Comparison of ENCODE assay signal across 8 cellular contexts in the genomic region with DNA sequence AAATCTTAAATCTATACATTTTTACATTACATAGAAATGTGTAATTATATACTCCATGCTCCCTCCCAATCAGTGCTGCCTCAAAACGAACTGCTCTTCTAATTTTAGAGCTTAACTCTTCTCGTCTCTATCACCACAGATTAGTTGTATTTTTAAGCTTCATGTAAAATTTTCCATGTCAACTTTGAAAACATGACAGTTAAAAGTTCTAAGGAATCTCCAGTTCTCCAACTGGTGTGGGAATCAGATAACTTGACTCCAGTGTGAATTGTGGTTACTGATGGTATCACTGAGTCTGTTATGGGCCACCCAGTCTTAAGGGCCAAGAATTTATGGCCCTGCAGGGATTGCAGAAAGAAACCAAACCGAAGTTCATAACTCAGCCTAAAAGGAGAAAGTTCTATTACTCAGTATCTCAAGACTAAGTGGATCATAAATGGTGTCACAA. TPM values are rescaled to one million over a fixed set of nuclear protein-coding genes. Genes with fewer than 3 reads are reported as not detected.
DNase-seq lines count a peak whose midpoint lies in the region; ATAC-seq and TF ChIP-seq lines count a peak whose summit lies in the region.

No MANE protein-coding gene starts in this region.

- peaks cover 25% of the 10 kb centered on the region for H3K4me1 Mint-ChIP-seq in Caco-2 (ENCODE audit: low read depth, unreplicated experiment)

- H3K36me3 ChIP-seq in Caco-2 (ENCODE audit: control insufficient read depth, insufficient read depth, low read length) (no peaks in the 10 kb centered on the region; the same call in 1 of the 2 replicates), OCI-LY3 (replicated peaks; ENCODE audit: low read depth, low read length) (no peaks in the 10 kb centered on the region), colonic mucosa (no peaks in the 10 kb centered on the region), neutrophil (no peaks in the 10 kb centered on the region)

- intact Hi-C loops in Caco-2 (cut with micrococcal nuclease; ENCODE audit: unreplicated experiment): no loop called here
- intact Hi-C loops in colonic mucosa (cut with DNase I): loop anchor here (2.0 kb wide), 1 partner anchor 32 kb away; a partner anchor contains a TSS

- peak overlapping the region; percentile 99 for H3K27ac Mint-ChIP-seq in Caco-2 (ENCODE audit: unreplicated experiment)

- no peak overlapping the region for H3K27ac ChIP-seq in OCI-LY3 (ENCODE audit: low read length)
- H3K27ac ChIP-seq in colonic mucosa: peak overlapping the region; percentile 97
- H3K27ac ChIP-seq in neutrophil: peak overlapping the region; percentile 93

- H3K79me2 ChIP-seq in OCI-LY3 (ENCODE audit: low read length): peaks cover 26% of the 10 kb centered on the region

- in situ Hi-C loops in GM13976 (cut with MboI; ENCODE audit: low sequenced_read_pairs, unreplicated experiment): loop anchor here (25.0 kb wide), 1 partner anchor 355 kb away; no protein-coding TSS in a partner anchor

- no peaks in the 10 kb centered on the region for H3K9me3 Mint-ChIP-seq in Caco-2 (ENCODE audit: unreplicated experiment)

- TF ChIP-seq CTCF in Caco-2 (IDR thresholded peaks at IDR 0.05; ENCODE audit: insufficient read depth in 1 of 2, low read depth in 1 of 2, low read length in 1 of 2, severe bottlenecking in 1 of 2, unreplicated experiment in 1 of 2) (no peak), OCI-LY3 (IDR thresholded peaks at IDR 0.05; ENCODE audit: low read depth, low read length) (no peak), colonic mucosa (IDR thresholded peaks at IDR 0.05) (no peak), neutrophil (IDR thresholded peaks at IDR 0.05) (no peak), GM13976 (IDR thresholded peaks at IDR 0.05; ENCODE audit: borderline replicate concordance, control extremely low read depth, extremely low read depth, insufficient read depth, missing control alignments) (no peak)

- CTCF ChIA-PET in Caco-2 (lab: Charles Lee): interaction anchor here (1.3 to 2.3 kb wide), 4 partner anchors 8 to 32 kb away, joined by 3 to 15 read pairs (median 6); a partner anchor contains a TSS

- H3K4me3 Mint-ChIP-seq in Caco-2 (ENCODE audit: unreplicated experiment): peak overlapping the region; percentile 88

- H3K9ac ChIP-seq in OCI-LY3 (ENCODE audit: low read length) (no peak overlapping the region), colonic mucosa (ENCODE audit: low read depth in 2 of 2, low read length in 2 of 2) (peak overlapping the region in 1 of 2 donors; percentile 97)

- H3K27me3 Mint-ChIP-seq in Caco-2 (ENCODE audit: insufficient read depth, unreplicated experiment): no peaks in the 10 kb centered on the region

- H3K36me3 Mint-ChIP-seq in Caco-2 (ENCODE audit: insufficient read depth, unreplicated experiment): peaks cover 69% of the 10 kb centered on the region

- no peak for ATAC-seq in GM21825 (IDR thresholded peaks at IDR 0.05; ENCODE audit: unreplicated experiment)
- ATAC-seq in HG02678 (IDR thresholded peaks at IDR 0.05; ENCODE audit: unreplicated experiment): no peak

- H3K4me3 ChIP-seq in Caco-2 (ENCODE audit: low read depth, low read length) (no peak overlapping the region), OCI-LY3 (ENCODE audit: low read length) (no peak overlapping the region), colonic mucosa (no peak overlapping the region), neutrophil (ENCODE audit: low read depth in 1 of 2, low read length in 1 of 2) (no peak overlapping the region)

- no TSS peak for BruUV-seq in Caco-2 (replicated peaks; lab: Mats Ljungman, UMichigan)

- POLR2A ChIA-PET in Caco-2 (lab: Charles Lee): interaction anchor here (1.7 kb wide), 1 partner anchor 32 kb away, joined by 9 read pairs; a partner anchor contains a TSS

- H3K4me2 ChIP-seq in OCI-LY3 (ENCODE audit: low read length): peak overlapping the region; percentile 87

- H3K4me1 ChIP-seq in Caco-2 (peaks cover 55% of the 10 kb centered on the region), OCI-LY3 (ENCODE audit: low read length) (peaks cover 52% of the 10 kb centered on the region), colonic mucosa (peaks cover 15% of the 10 kb centered on the region), neutrophil (ENCODE audit: control insufficient read depth in 1 of 2, insufficient read depth in 1 of 2, low read depth in 1 of 2, low read length in 1 of 2) (peaks cover 35 to 43% of the 10 kb centered on the region in 2 experiments)

- no peak overlapping the region for H2AFZ ChIP-seq in OCI-LY3 (ENCODE audit: low read depth, low read length)

- DNase-seq in Caco-2 (no peak), colonic mucosa (no peak), GM13976 (ENCODE audit: low spot score) (no peak), NCI-H1105 treated with DMSO at 0.1 percent for 48 hours (lab: John Stamatoyannopoulos, UW) (no peak)

- H3K9me3 ChIP-seq in Caco-2 (no peaks in the 10 kb centered on the region), OCI-LY3 (ENCODE audit: insufficient read depth, low read length) (no peaks in the 10 kb centered on the region), colonic mucosa (no peaks in the 10 kb centered on the region), neutrophil (no peaks in the 10 kb centered on the region)

- H4K20me1 ChIP-seq in OCI-LY3 (ENCODE audit: insufficient read depth, low read length): peaks cover 27% of the 10 kb centered on the region

- H3K27me3 ChIP-seq in Caco-2 (replicated peaks; ENCODE audit: control insufficient read depth, insufficient read depth, low read length): no peaks in the 10 kb centered on the region
- no peaks in the 10 kb centered on the region for H3K27me3 ChIP-seq in OCI-LY3 (ENCODE audit: low read depth, low read length)
- no peaks in the 10 kb centered on the region for H3K27me3 ChIP-seq in colonic mucosa
- H3K27me3 ChIP-seq in neutrophil: no peaks in the 10 kb centered on the region

RNA-seq across cellular contexts. Expression of a gene that starts 31.7 kb away (rescaled TPM):
- total RNA-seq in Caco-2 (2022) (61.4 and 63.1 TPM in 2 replicates), colonic mucosa (100 to 1,000 TPM in 1 of 2 donors, 10 to 100 TPM in 1; 78.6 to 116 TPM)
